Comparison of ENCODE assay signal across 8 cellular contexts in the genomic region with DNA sequence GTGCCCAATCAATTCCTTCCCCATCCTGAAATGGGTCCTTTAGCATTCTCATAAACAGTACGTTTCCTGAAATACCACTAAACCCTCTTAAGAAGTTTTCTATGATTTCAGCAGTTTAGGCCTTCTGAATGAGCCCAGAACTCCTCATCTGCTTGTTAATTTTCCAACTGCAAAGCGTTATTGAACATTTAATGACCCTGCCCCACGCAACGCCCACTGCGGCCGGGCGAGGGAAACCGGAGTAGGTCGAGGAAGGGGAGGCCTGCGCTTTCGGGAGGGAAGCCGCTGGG. TPM values are rescaled to one million over a fixed set of nuclear protein-coding genes. Genes with fewer than 3 reads are reported as not detected.
DNase-seq lines count a peak whose midpoint lies in the region; ATAC-seq and TF ChIP-seq lines count a peak whose summit lies in the region.

No MANE protein-coding gene starts in this region.

- no peaks in the 10 kb centered on the region for H3K27me3 ChIP-seq in SU-DHL-6 (ENCODE audit: low read length)

- 0 out of 2 replicates have a peak, but pooled peaks cover 4% of the 10 kb centered on the region for H3F3A ChIP-seq in SU-DHL-6 (ENCODE audit: insufficient read depth)

- 0 out of 2 replicates have a peak, but pooled peaks cover 3% of the 10 kb centered on the region for H3K79me2 ChIP-seq in SU-DHL-6 (ENCODE audit: insufficient read depth, low read length)

- DNase-seq in GM12864 (ENCODE audit: low read depth) (no peak), fibroblast of villous mesenchyme (ENCODE audit: low read depth) (no peak), retinal pigment epithelial cell (ENCODE audit: low read depth) (no peak), KG1 (lab: John Stamatoyannopoulos, UW) (no peak)

- ATAC-seq in GM21723 (IDR thresholded peaks at IDR 0.05; ENCODE audit: unreplicated experiment) (no peak), HG03469 (IDR thresholded peaks at IDR 0.05; ENCODE audit: unreplicated experiment) (no peak), HG03097 (IDR thresholded peaks at IDR 0.05; ENCODE audit: low FRiP score, unreplicated experiment) (no peak)

- H3K9me2 ChIP-seq in SU-DHL-6 (replicated peaks; ENCODE audit: insufficient read depth, low read length) = no peaks in the 10 kb centered on the region

- H3K4me2 ChIP-seq in SU-DHL-6 (ENCODE audit: low read depth, low read length, poor library complexity, severe bottlenecking) = peak overlapping the region; percentile 85

- TF ChIP-seq CTCF in GM12864 (IDR thresholded peaks at IDR 0.05; ENCODE audit: low read depth, low read length, missing control alignments) (no peak), SU-DHL-6 (IDR thresholded peaks at IDR 0.05; ENCODE audit: insufficient read depth, low read length, poor library complexity, severe bottlenecking) (no peak), fibroblast of villous mesenchyme (IDR thresholded peaks at IDR 0.05; ENCODE audit: insufficient read depth, low read depth, low read length) (no peak), retinal pigment epithelial cell (conservative IDR thresholded peaks at IDR 0.05; ENCODE audit: low read depth, low read length) (no peak)

- H4K20me1 ChIP-seq in SU-DHL-6 (ENCODE audit: low read depth, low read length) = no peaks in the 10 kb centered on the region

- no peak overlapping the region for H3K27ac ChIP-seq in SU-DHL-6 (ENCODE audit: low read depth, low read length)

- peak overlapping the region; percentile 74 for H3K9ac ChIP-seq in SU-DHL-6 (ENCODE audit: low read length)

- no peaks in the 10 kb centered on the region for H3K36me3 ChIP-seq in SU-DHL-6 (ENCODE audit: low read length)

- H3K9me3 ChIP-seq in SU-DHL-6 (ENCODE audit: insufficient read depth, low read length) = no peaks in the 10 kb centered on the region

- peak overlapping the region; percentile 98 for H2AFZ ChIP-seq in SU-DHL-6 (ENCODE audit: low read depth, low read length, severe bottlenecking)

- H3K4me3 ChIP-seq in GM12864 (ENCODE audit: low read depth, low read length) (peak overlapping the region; percentile 65), SU-DHL-6 (ENCODE audit: insufficient read depth, low read length, poor library complexity, severe bottlenecking) (peak overlapping the region; percentile 95), fibroblast of villous mesenchyme (ENCODE audit: low read depth, low read length) (peak overlapping the region; percentile 96), retinal pigment epithelial cell (ENCODE audit: low read length) (peak overlapping the region; percentile 93)

RNA-seq across cellular contexts. Expression of gene UBN2, which starts 0.6 kb away (rescaled TPM):
- 5.8 and 6.5 TPM in 2 replicates for total RNA-seq in fibroblast of villous mesenchyme
